ENCODE assay signal across 13 cellular contexts in genomic region chr10:76133597-76134255, GRCh38.
DNase-seq lines count a peak whose midpoint lies in the region; ATAC-seq and TF ChIP-seq lines count a peak whose summit lies in the region.
"Had no signal": no experiment of that assay in that cellular context is flagged by ENCODE, and none has a peak within 500 bp of the region (broad histone marks: within the 10 kb centered on the region; RNA-seq: fewer than 3 reads in every experiment).

No MANE protein-coding gene starts in this region.

- DNase-seq in DMS153 (lab: John Stamatoyannopoulos, UW) (peak; percentile 50), NCI-H187 treated with DMSO at 0.1 percent for 48 hours (lab: John Stamatoyannopoulos, UW) (peak; percentile 34), GM10266 (ENCODE audit: extremely low spot score) (no peak), right cardiac atrium (no peak)
- DNase-seq: activated CD4-positive, alpha-beta T cell treated with anti-CD3 and anti-CD28 coated beads for 1 hour; SJCRH30; T-helper 9 cell had no signal

- peak; percentile 97 for ATAC-seq in SK-N-SH treated with all-trans-retinoic acid at 6 μM for 48 hours
- ATAC-seq in GM21723 (IDR thresholded peaks at IDR 0.05; ENCODE audit: unreplicated experiment): no peak
- ATAC-seq in HG03457 (IDR thresholded peaks at IDR 0.05; ENCODE audit: unreplicated experiment): no peak
- no peak for ATAC-seq in right cardiac atrium
- ATAC-seq: HCT116 had no signal

- H3K27ac ChIP-seq in neural cell (ENCODE audit: low read length) (peak overlapping the region; percentile 49), right cardiac atrium (ENCODE audit: low read length) (no peak overlapping the region)
- H3K27ac ChIP-seq: right atrium auricular region, SJCRH30 had no signal

- H3K9me2 ChIP-seq in neural cell (ENCODE audit: insufficient read depth, low read length): no peaks in the 10 kb centered on the region

- peaks cover 1% of the 10 kb centered on the region for H3K4me1 ChIP-seq in right cardiac atrium (ENCODE audit: control insufficient read depth, insufficient read depth, low read length)
- H3K4me1 ChIP-seq: SJCRH30 had no signal

- TF ChIP-seq RAD21 in neural cell (conservative IDR thresholded peaks at IDR 0.05): no peak

- H3K4me3 ChIP-seq in neural cell (ENCODE audit: low read length): no peak overlapping the region
- no peak overlapping the region for H3K4me3 ChIP-seq in right cardiac atrium (ENCODE audit: low read length)
- H3K4me3 ChIP-seq: right atrium auricular region, SJCRH30 had no signal

- H3K36me3 ChIP-seq in neural cell (ENCODE audit: insufficient read depth, low read length): no peaks in the 10 kb centered on the region
- H3K36me3 ChIP-seq: right atrium auricular region, SJCRH30 had no signal

- TF ChIP-seq EP300 in neural cell (conservative IDR thresholded peaks at IDR 0.05; ENCODE audit: poor library complexity, severe bottlenecking): peak; percentile 94

- H3K79me2 ChIP-seq in neural cell (replicated peaks; ENCODE audit: insufficient read depth, low read length): no peaks in the 10 kb centered on the region

- no peaks in the 10 kb centered on the region for H3K27me3 ChIP-seq in neural cell (ENCODE audit: insufficient read depth, low read depth, low read length)
- H3K27me3 ChIP-seq in right cardiac atrium (ENCODE audit: control insufficient read depth, insufficient read depth): no peaks in the 10 kb centered on the region
- H3K27me3 ChIP-seq: right atrium auricular region, SJCRH30 had no signal

- H3F3A ChIP-seq in neural cell (ENCODE audit: insufficient read depth, low read length, poor library complexity, severe bottlenecking): no peaks in the 10 kb centered on the region

- H3K9me3 ChIP-seq in neural cell (ENCODE audit: low read length): no peaks in the 10 kb centered on the region
- H3K9me3 ChIP-seq in right cardiac atrium (ENCODE audit: control insufficient read depth, low read length): no peaks in the 10 kb centered on the region
- H3K9me3 ChIP-seq: right atrium auricular region, SJCRH30 had no signal

- intact Hi-C loops in right cardiac atrium (cut with DNase I): no loop called here

- no peaks in the 10 kb centered on the region for H4K20me1 ChIP-seq in neural cell (ENCODE audit: insufficient read depth)

- H2AFZ ChIP-seq in neural cell (ENCODE audit: low read depth, low read length): no peak overlapping the region

- WGBS in right cardiac atrium: 84% methylated on average over 11 of the region's 11 CpGs

- peak overlapping the region; percentile 7 for H3K9ac ChIP-seq in neural cell (ENCODE audit: low read length)

- no peak for TF ChIP-seq CTCF in neural cell (IDR thresholded peaks at IDR 0.05; ENCODE audit: poor library complexity, severe bottlenecking)
- no peak for TF ChIP-seq CTCF in GM10266 (IDR thresholded peaks at IDR 0.05; ENCODE audit: control insufficient read depth, insufficient read depth, low read depth, missing control alignments)

- H3K4me2 ChIP-seq in neural cell (ENCODE audit: low read length): no peak overlapping the region

TF ChIP-seq in SK-N-SH treated with all-trans-retinoic acid at 6 μM for 48 hours, 23 proteins besides CTCF, POLR2A, EP300 and RAD21 (continues in another document):
- TF ChIP-seq, protein P1, sequence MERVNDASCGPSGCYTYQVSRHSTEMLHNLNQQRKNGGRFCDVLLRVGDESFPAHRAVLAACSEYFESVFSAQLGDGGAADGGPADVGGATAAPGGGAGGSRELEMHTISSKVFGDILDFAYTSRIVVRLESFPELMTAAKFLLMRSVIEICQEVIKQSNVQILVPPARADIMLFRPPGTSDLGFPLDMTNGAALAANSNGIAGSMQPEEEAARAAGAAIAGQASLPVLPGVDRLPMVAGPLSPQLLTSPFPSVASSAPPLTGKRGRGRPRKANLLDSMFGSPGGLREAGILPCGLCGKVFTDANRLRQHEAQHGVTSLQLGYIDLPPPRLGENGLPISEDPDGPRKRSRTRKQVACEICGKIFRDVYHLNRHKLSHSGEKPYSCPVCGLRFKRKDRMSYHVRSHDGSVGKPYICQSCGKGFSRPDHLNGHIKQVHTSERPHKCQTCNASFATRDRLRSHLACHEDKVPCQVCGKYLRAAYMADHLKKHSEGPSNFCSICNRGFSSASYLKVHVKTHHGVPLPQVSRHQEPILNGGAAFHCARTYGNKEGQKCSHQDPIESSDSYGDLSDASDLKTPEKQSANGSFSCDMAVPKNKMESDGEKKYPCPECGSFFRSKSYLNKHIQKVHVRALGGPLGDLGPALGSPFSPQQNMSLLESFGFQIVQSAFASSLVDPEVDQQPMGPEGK (CRISPR knock-in tag; IDR thresholded peaks at IDR 0.05; ENCODE audit: borderline replicate concordance): no peak
- TF ChIP-seq ARNTL (CRISPR knock-in tag; IDR thresholded peaks at IDR 0.05; ENCODE audit: borderline replicate concordance, low read depth) (no peak), ZFP3 (CRISPR knock-in tag; IDR thresholded peaks at IDR 0.05) (no peak), SNAI2 (CRISPR knock-in tag; IDR thresholded peaks at IDR 0.05) (no peak), ZNF70 (CRISPR knock-in tag; IDR thresholded peaks at IDR 0.05) (no peak)
- TF ChIP-seq, protein P2, sequence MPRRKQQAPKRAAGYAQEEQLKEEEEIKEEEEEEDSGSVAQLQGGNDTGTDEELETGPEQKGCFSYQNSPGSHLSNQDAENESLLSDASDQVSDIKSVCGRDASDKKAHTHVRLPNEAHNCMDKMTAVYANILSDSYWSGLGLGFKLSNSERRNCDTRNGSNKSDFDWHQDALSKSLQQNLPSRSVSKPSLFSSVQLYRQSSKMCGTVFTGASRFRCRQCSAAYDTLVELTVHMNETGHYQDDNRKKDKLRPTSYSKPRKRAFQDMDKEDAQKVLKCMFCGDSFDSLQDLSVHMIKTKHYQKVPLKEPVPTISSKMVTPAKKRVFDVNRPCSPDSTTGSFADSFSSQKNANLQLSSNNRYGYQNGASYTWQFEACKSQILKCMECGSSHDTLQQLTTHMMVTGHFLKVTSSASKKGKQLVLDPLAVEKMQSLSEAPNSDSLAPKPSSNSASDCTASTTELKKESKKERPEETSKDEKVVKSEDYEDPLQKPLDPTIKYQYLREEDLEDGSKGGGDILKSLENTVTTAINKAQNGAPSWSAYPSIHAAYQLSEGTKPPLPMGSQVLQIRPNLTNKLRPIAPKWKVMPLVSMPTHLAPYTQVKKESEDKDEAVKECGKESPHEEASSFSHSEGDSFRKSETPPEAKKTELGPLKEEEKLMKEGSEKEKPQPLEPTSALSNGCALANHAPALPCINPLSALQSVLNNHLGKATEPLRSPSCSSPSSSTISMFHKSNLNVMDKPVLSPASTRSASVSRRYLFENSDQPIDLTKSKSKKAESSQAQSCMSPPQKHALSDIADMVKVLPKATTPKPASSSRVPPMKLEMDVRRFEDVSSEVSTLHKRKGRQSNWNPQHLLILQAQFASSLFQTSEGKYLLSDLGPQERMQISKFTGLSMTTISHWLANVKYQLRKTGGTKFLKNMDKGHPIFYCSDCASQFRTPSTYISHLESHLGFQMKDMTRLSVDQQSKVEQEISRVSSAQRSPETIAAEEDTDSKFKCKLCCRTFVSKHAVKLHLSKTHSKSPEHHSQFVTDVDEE (CRISPR knock-in tag; IDR thresholded peaks at IDR 0.05): peak; percentile 61

TF ChIP-seq in neural cell, 6 proteins besides CTCF, POLR2A, EP300 and RAD21:
- TF ChIP-seq MXI1 (conservative IDR thresholded peaks at IDR 0.05; ENCODE audit: poor library complexity, severe bottlenecking) (no peak), TAF1 (IDR thresholded peaks at IDR 0.05; ENCODE audit: low read depth) (no peak), SMC3 (conservative IDR thresholded peaks at IDR 0.05; ENCODE audit: poor library complexity) (peak; percentile 16), POLR2AphosphoS5 (IDR thresholded peaks at IDR 0.05) (peak; percentile 80)
- TF ChIP-seq, protein P3, sequence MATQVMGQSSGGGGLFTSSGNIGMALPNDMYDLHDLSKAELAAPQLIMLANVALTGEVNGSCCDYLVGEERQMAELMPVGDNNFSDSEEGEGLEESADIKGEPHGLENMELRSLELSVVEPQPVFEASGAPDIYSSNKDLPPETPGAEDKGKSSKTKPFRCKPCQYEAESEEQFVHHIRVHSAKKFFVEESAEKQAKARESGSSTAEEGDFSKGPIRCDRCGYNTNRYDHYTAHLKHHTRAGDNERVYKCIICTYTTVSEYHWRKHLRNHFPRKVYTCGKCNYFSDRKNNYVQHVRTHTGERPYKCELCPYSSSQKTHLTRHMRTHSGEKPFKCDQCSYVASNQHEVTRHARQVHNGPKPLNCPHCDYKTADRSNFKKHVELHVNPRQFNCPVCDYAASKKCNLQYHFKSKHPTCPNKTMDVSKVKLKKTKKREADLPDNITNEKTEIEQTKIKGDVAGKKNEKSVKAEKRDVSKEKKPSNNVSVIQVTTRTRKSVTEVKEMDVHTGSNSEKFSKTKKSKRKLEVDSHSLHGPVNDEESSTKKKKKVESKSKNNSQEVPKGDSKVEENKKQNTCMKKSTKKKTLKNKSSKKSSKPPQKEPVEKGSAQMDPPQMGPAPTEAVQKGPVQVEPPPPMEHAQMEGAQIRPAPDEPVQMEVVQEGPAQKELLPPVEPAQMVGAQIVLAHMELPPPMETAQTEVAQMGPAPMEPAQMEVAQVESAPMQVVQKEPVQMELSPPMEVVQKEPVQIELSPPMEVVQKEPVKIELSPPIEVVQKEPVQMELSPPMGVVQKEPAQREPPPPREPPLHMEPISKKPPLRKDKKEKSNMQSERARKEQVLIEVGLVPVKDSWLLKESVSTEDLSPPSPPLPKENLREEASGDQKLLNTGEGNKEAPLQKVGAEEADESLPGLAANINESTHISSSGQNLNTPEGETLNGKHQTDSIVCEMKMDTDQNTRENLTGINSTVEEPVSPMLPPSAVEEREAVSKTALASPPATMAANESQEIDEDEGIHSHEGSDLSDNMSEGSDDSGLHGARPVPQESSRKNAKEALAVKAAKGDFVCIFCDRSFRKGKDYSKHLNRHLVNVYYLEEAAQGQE (IDR thresholded peaks at IDR 0.05; ENCODE audit: borderline replicate concordance): peak; percentile 33

Comparison
In these comparisons a context has a peak if more than half of its experiments do, and no peak if none do; other contexts are left out.
1. DNase-seq: peak in DMS153 (single experiment) and NCI-H187 treated with DMSO at 0.1 percent for 48 hours (single experiment); none in GM10266 (single experiment) and right cardiac atrium (0 of 3).